In the genomic region with DNA sequence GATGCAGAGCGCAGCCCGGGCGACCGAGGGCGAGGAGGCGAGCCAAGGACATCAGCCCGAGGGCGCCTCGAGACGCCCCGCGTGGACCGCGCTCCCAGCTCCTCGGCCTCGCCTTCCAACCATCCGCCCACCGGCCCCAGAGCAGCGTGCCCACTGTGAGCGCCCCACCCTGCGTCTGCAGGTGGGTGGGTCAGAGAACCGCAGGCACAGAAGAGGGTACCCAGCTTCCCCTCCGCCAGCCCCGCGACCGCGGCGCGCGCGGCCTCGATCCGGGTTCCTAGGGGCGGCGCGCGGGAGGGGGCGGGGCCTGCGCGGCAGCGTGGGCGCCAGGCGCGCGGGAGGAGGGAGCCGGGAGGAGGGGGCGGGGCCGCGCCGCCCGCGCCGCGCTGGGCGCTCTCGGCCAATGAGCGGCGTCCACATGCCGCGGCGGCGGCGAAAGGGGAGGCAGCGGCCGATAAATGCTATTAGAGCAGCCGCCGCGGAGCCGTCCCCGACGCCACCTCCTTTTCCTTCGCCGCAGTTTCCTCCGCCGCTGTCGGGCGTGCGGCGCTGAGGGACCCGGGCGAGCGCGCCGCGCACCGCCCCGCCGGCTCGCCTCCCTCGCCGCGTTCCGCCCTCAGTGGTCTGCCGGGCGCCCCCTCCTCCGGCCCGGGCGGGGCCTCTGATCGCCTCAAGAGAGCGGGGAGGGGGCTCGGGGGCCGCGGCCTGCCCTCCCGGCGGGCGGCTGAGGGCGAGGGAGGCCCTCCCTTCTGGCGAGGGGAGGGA, we compare ENCODE assay signal across 1 cellular context.
A peak's percentile ranks its signal among the peaks of the same experiment; 100 is the strongest.
TF ChIP-seq lines count a peak whose summit lies in the region.

Gene ATP2A2, plus strand, starts transcription at position 464 of the 765 bp plus-strand sequence. CDS start 543 bp downstream, outside the sequence.

TF ChIP-seq in K562, 482 proteins besides CTCF, POLR2A, EP300 and RAD21 (continued from another document and continues in another):
- TF ChIP-seq MGA (IDR thresholded peaks at IDR 0.05) (peak; percentile 86), ATF3 (IDR thresholded peaks at IDR 0.05) (no peak), ATF3 (CRISPR knock-in tag; conservative IDR thresholded peaks at IDR 0.05) (no peak), JUNB (CRISPR knock-in tag; conservative IDR thresholded peaks at IDR 0.05) (no peak), ZNF347 (CRISPR knock-in tag; IDR thresholded peaks at IDR 0.05; ENCODE audit: low read depth) (no peak), ZNF140 (CRISPR knock-in tag; IDR thresholded peaks at IDR 0.05) (no peak), GTF2B (IDR thresholded peaks at IDR 0.05; ENCODE audit: extremely low read depth, insufficient read length) (no peak), ZNF197 (CRISPR knock-in tag; IDR thresholded peaks at IDR 0.05; ENCODE audit: low read depth) (no peak), CBX8 (IDR thresholded peaks at IDR 0.05; ENCODE audit: borderline replicate concordance, extremely low read depth, low read depth, low read length, poor library complexity, severe bottlenecking) (no peak), TAF7 (tag; IDR thresholded peaks at IDR 0.05) (no peak), ZBTB2 (IDR thresholded peaks at IDR 0.05) (no peak), ZNF174 (CRISPR knock-in tag; IDR thresholded peaks at IDR 0.05) (no peak), MAFG (tag; conservative IDR thresholded peaks at IDR 0.05) (0 out of 2 replicates have a peak, but pooled peaks have one; percentile 1), KDM5B (IDR thresholded peaks at IDR 0.05; ENCODE audit: insufficient replicate concordance, low read depth, low read length) (peak; percentile 84), ZNF133 (CRISPR knock-in tag; IDR thresholded peaks at IDR 0.05) (no peak), ZNF57 (CRISPR knock-in tag; IDR thresholded peaks at IDR 0.05) (no peak; the same call in 1 of the 2 replicates), EGR1 (conservative IDR thresholded peaks at IDR 0.05) (peak; percentile 60; the same call in 1 of the 2 replicates)
- TF ChIP-seq, protein P1, sequence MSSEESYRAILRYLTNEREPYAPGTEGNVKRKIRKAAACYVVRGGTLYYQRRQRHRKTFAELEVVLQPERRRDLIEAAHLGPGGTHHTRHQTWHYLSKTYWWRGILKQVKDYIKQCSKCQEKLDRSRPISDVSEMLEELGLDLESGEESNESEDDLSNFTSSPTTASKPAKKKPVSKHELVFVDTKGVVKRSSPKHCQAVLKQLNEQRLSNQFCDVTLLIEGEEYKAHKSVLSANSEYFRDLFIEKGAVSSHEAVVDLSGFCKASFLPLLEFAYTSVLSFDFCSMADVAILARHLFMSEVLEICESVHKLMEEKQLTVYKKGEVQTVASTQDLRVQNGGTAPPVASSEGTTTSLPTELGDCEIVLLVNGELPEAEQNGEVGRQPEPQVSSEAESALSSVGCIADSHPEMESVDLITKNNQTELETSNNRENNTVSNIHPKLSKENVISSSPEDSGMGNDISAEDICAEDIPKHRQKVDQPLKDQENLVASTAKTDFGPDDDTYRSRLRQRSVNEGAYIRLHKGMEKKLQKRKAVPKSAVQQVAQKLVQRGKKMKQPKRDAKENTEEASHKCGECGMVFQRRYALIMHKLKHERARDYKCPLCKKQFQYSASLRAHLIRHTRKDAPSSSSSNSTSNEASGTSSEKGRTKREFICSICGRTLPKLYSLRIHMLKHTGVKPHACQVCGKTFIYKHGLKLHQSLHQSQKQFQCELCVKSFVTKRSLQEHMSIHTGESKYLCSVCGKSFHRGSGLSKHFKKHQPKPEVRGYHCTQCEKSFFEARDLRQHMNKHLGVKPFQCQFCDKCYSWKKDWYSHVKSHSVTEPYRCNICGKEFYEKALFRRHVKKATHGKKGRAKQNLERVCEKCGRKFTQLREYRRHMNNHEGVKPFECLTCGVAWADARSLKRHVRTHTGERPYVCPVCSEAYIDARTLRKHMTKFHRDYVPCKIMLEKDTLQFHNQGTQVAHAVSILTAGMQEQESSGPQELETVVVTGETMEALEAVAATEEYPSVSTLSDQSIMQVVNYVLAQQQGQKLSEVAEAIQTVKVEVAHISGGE (CRISPR knock-in tag; IDR thresholded peaks at IDR 0.05) = peak in 1 of 3 experiments; percentile 59; a peak in 1 of 6 replicates
- TF ChIP-seq, protein P2, sequence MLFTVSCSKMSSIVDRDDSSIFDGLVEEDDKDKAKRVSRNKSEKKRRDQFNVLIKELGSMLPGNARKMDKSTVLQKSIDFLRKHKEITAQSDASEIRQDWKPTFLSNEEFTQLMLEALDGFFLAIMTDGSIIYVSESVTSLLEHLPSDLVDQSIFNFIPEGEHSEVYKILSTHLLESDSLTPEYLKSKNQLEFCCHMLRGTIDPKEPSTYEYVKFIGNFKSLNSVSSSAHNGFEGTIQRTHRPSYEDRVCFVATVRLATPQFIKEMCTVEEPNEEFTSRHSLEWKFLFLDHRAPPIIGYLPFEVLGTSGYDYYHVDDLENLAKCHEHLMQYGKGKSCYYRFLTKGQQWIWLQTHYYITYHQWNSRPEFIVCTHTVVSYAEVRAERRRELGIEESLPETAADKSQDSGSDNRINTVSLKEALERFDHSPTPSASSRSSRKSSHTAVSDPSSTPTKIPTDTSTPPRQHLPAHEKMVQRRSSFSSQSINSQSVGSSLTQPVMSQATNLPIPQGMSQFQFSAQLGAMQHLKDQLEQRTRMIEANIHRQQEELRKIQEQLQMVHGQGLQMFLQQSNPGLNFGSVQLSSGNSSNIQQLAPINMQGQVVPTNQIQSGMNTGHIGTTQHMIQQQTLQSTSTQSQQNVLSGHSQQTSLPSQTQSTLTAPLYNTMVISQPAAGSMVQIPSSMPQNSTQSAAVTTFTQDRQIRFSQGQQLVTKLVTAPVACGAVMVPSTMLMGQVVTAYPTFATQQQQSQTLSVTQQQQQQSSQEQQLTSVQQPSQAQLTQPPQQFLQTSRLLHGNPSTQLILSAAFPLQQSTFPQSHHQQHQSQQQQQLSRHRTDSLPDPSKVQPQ (CRISPR knock-in tag; IDR thresholded peaks at IDR 0.05; ENCODE audit: borderline replicate concordance) = no peak
